26 cellular contexts compared by ENCODE assay signal in genomic region chr4:78322032-78322431, GRCh38.
"Had no signal": no experiment of that assay in that cellular context is flagged by ENCODE, and none has a peak within 500 bp of the region (broad histone marks: within the 10 kb centered on the region; RNA-seq: fewer than 3 reads in every experiment).

No MANE protein-coding gene starts in this region.

- H3K9me3 ChIP-seq: left ventricle myocardium inferior, mucosa of descending colon, neutrophil, psoas muscle, right atrium auricular region, right lobe of liver, testis, thyroid gland, transverse colon, upper lobe of left lung, vagina had no signal

- DNase-seq: islet precursor cell; left ventricle myocardium inferior; midbrain; mucosa of descending colon; naive thymus-derived CD4-positive, alpha-beta T cell; occipital lobe; psoas muscle; right lobe of liver; stimulated activated CD4-positive, alpha-beta T cell treated with anti-CD3 and anti-CD28 coated beads, Interleukin-1b, Interleukin-23, amount 100 ng/mL, for 48 hours; stimulated activated CD4-positive, alpha-beta T cell treated with anti-CD3 and anti-CD28 coated beads, Interleukin-2, amount 100 ng/mL, for 48 hours; stimulated activated CD4-positive, alpha-beta T cell treated with anti-CD3 and anti-CD28 coated beads, Interleukin-4, amount 100 ng/mL, for 4 hours; stimulated activated CD8-positive, alpha-beta memory T cell treated with anti-CD3 and anti-CD28 coated beads, Interleukin-4, amount 100 ng/mL, for 48 hours; stimulated activated naive CD4-positive, alpha-beta T cell treated with Interleukin-2 at 50 U/mL for 16 hours; stimulated activated naive CD8-positive, alpha-beta T cell treated with anti-CD3 and anti-CD28 coated beads, Interleukin-15, amount 100 ng/mL, for 72 hours; testis; thyroid gland; transverse colon; upper lobe of left lung had no signal

- H3K79me2 ChIP-seq: hepatocyte, parathyroid adenoma had no signal

- H3K4me2 ChIP-seq: hepatocyte, neural progenitor cell, smooth muscle cell had no signal

- H3K27me3 ChIP-seq: hepatocyte, neural progenitor cell, right atrium auricular region, right lobe of liver, testis, thyroid gland, transverse colon, upper lobe of left lung, vagina had no signal

- H3K36me3 ChIP-seq: left ventricle myocardium inferior, neural progenitor cell, neutrophil, right lobe of liver, thyroid gland, transverse colon, upper lobe of left lung, vagina had no signal

- H3K9ac ChIP-seq: neural progenitor cell, parathyroid adenoma had no signal

- H3K4me1 ChIP-seq: left ventricle myocardium inferior, parathyroid adenoma, psoas muscle, right atrium auricular region, right lobe of liver, testis, thyroid gland, upper lobe of left lung, vagina had no signal

- H3K27ac ChIP-seq: hepatocyte, left ventricle myocardium inferior, neural progenitor cell, neutrophil, parathyroid adenoma, psoas muscle, right atrium auricular region, right lobe of liver, testis, thyroid gland, transverse colon, upper lobe of left lung, vagina had no signal

- H3K4me3 ChIP-seq: hepatocyte, left ventricle myocardium inferior, lung, mucosa of descending colon, neural progenitor cell, psoas muscle, right atrium auricular region, right lobe of liver, smooth muscle cell, testis, thyroid gland, transverse colon, upper lobe of left lung, vagina had no signal

- H2AFZ ChIP-seq: hepatocyte, neural progenitor cell, parathyroid adenoma had no signal
